ENCODE assay signal across 20 cellular contexts in genomic region chr11:69978841-69979614, GRCh38.
"Had no signal": no experiment of that assay in that cellular context is flagged by ENCODE, and none has a peak within 500 bp of the region (broad histone marks: within the 10 kb centered on the region; RNA-seq: fewer than 3 reads in every experiment).

No MANE protein-coding gene starts in this region.

- H3K27ac ChIP-seq: brain microvascular endothelial cell, colonic mucosa, esophagus muscularis mucosa, ovary, psoas muscle, upper lobe of right lung had no signal

- H3K27me3 ChIP-seq: brain microvascular endothelial cell, colonic mucosa, ovary had no signal

- ATAC-seq: activated CD4-positive, CD25-positive, alpha-beta regulatory T cell treated with anti-CD3 and anti-CD28 coated beads, Interleukin-2, amount 50 U/mL, for 24 hours; activated T-cell treated with anti-CD3 and anti-CD28 coated beads, Interleukin-2, amount 50 U/mL, for 4 hours; left colon; naive thymus-derived CD8-positive, alpha-beta T cell; right cardiac atrium; stimulated activated naive CD8-positive, alpha-beta T cell treated with anti-CD3 and anti-CD28 coated beads, Interleukin-15, amount 100 ng/mL, for 72 hours; upper lobe of right lung had no signal

- H3K36me3 ChIP-seq: brain microvascular endothelial cell, colonic mucosa, esophagus muscularis mucosa, ovary, upper lobe of right lung had no signal

- H3K4me2 ChIP-seq: smooth muscle cell had no signal

- H3K9me3 ChIP-seq: colonic mucosa, esophagus muscularis mucosa, ovary, psoas muscle, upper lobe of right lung had no signal

- H3K4me3 ChIP-seq: colonic mucosa, esophagus muscularis mucosa, ovary, psoas muscle, smooth muscle cell, upper lobe of right lung had no signal

- DNase-seq: activated CD4-positive, alpha-beta T cell treated with anti-CD3 and anti-CD28 coated beads, Interleukin-2, amount 10 ng/mL, durations not matched to agents 7 days and 5 days; activated CD8-positive, alpha-beta memory T cell treated with anti-CD3 and anti-CD28 coated beads, Interleukin-2, amount 50 U/mL, for 4 hours; activated naive CD4-positive, alpha-beta T cell treated with anti-CD3 and anti-CD28 coated beads for 36 hours; activated T-cell treated with anti-CD3 and anti-CD28 coated beads, Interleukin-2, amount 50 U/mL, for 4 hours; brain microvascular endothelial cell; colonic mucosa; effector CD4-positive, alpha-beta T cell; hippocampal formation; left colon; naive thymus-derived CD8-positive, alpha-beta T cell; ovary; psoas muscle; right cardiac atrium; stimulated activated CD4-positive, alpha-beta T cell treated with anti-CD3 and anti-CD28 coated beads, Interleukin-4, amount 100 ng/mL, for 1 hour; stimulated activated naive CD8-positive, alpha-beta T cell treated with anti-CD3 and anti-CD28 coated beads, Interleukin-15, amount 100 ng/mL, for 72 hours; T1000; upper lobe of right lung had no signal

- H3K4me1 ChIP-seq: colonic mucosa, esophagus muscularis mucosa, psoas muscle had no signal
